In genomic region chr11:120773501-120774031, GRCh38 we compare ENCODE assay signal across 13 cellular contexts.
DNase-seq lines count a peak whose midpoint lies in the region; ATAC-seq and TF ChIP-seq lines count a peak whose summit lies in the region.
"Had no signal": no experiment of that assay in that cellular context is flagged by ENCODE, and none has a peak within 500 bp of the region (broad histone marks: within the 10 kb centered on the region; RNA-seq: fewer than 3 reads in every experiment).

No MANE protein-coding gene starts in this region.

- no peaks in the 10 kb centered on the region for H3K36me3 Mint-ChIP-seq in activated naive CD4-positive, alpha-beta T cell treated with anti-CD3 and anti-CD28 coated beads, Interleukin-2, amount 50 U/mL, for 72 hours
- H3K36me3 Mint-ChIP-seq: activated naive CD8-positive, alpha-beta T cell treated with anti-CD3 and anti-CD28 coated beads, Interleukin-2, amount 10 ng/mL, durations not matched to agents 7 days and 5 days had no signal

- TF ChIP-seq CTCF in choroid plexus epithelial cell (conservative IDR thresholded peaks at IDR 0.05; ENCODE audit: low read depth, low read length): no peak

- H3K27ac Mint-ChIP-seq in activated naive CD4-positive, alpha-beta T cell treated with anti-CD3 and anti-CD28 coated beads, Interleukin-2, amount 50 U/mL, for 72 hours: no peak overlapping the region
- H3K27ac Mint-ChIP-seq: activated naive CD8-positive, alpha-beta T cell treated with anti-CD3 and anti-CD28 coated beads, Interleukin-2, amount 10 ng/mL, durations not matched to agents 7 days and 5 days; B cell; memory B cell had no signal

- H3K9me3 Mint-ChIP-seq in activated naive CD4-positive, alpha-beta T cell treated with anti-CD3 and anti-CD28 coated beads, Interleukin-2, amount 50 U/mL, for 72 hours: no peaks in the 10 kb centered on the region
- H3K9me3 Mint-ChIP-seq: activated naive CD8-positive, alpha-beta T cell treated with anti-CD3 and anti-CD28 coated beads, Interleukin-2, amount 10 ng/mL, durations not matched to agents 7 days and 5 days had no signal

- in situ Hi-C loops in G401 (cut with HindIII; ENCODE audit: low sequenced_read_pairs): no loop called here

- DNase-seq in COLO829 (ENCODE audit: low spot score): peak; percentile 10
- DNase-seq in choroid plexus epithelial cell (ENCODE audit: low read depth): peak; percentile 27
- no peak for DNase-seq in G401 (ENCODE audit: low spot score)
- no peak for DNase-seq in NCI-H2196 (lab: John Stamatoyannopoulos, UW; ENCODE audit: unreplicated experiment)
- no peak for DNase-seq in activated naive CD4-positive, alpha-beta T cell treated with anti-CD3 and anti-CD28 coated beads, Interleukin-2, amount 50 U/mL, for 72 hours (ENCODE audit: low spot score in 2 of 2)
- DNase-seq in glomerular visceral epithelial cell (ENCODE audit: extremely low spot score): no peak
- DNase-seq: activated CD4-positive, CD25-positive, alpha-beta regulatory T cell; activated naive CD8-positive, alpha-beta T cell treated with anti-CD3 and anti-CD28 coated beads, Interleukin-2, amount 10 ng/mL, durations not matched to agents 7 days and 5 days; Kasumi-1 had no signal

- ATAC-seq in GM19455 (IDR thresholded peaks at IDR 0.05; ENCODE audit: unreplicated experiment): peak; percentile 80
- peak; percentile 71 for ATAC-seq in HG03060 (IDR thresholded peaks at IDR 0.05; ENCODE audit: low read depth, unreplicated experiment)
- no peak for ATAC-seq in activated naive CD4-positive, alpha-beta T cell treated with anti-CD3 and anti-CD28 coated beads, Interleukin-2, amount 50 U/mL, for 72 hours

- H3K4me3 ChIP-seq in choroid plexus epithelial cell (ENCODE audit: low read depth, low read length): no peak overlapping the region

Comparison
In these comparisons a context has a peak if more than half of its experiments do, and no peak if none do; other contexts are left out.
1. DNase-seq: peak in COLO829 (single experiment) and choroid plexus epithelial cell (single experiment); none in G401 (single experiment), NCI-H2196 (single experiment), activated naive CD4-positive, alpha-beta T cell treated with anti-CD3 and anti-CD28 coated beads, Interleukin-2, amount 50 U/mL, for 72 hours (0 of 2) and glomerular visceral epithelial cell (single experiment).
2. ATAC-seq: peak in GM19455 (single experiment) and HG03060 (single experiment); none in activated naive CD4-positive, alpha-beta T cell treated with anti-CD3 and anti-CD28 coated beads, Interleukin-2, amount 50 U/mL, for 72 hours (0 of 2).